Comparison of ENCODE assay signal across 21 cellular contexts in genomic region chr7:101302641-101303101, GRCh38. TPM values are rescaled to one million over a fixed set of nuclear protein-coding genes. Genes with fewer than 3 reads are reported as not detected.
DNase-seq lines count a peak whose midpoint lies in the region; ATAC-seq, FAIRE-seq and TF ChIP-seq lines count a peak whose summit lies in the region.
"Had no signal": no experiment of that assay in that cellular context is flagged by ENCODE, and none has a peak within 500 bp of the region (broad histone marks: within the 10 kb centered on the region; RNA-seq: fewer than 3 reads in every experiment).

No MANE protein-coding gene starts in this region.

- dilution Hi-C loops in IMR-90 (cut with HindIII; ENCODE audit: low sequenced_read_pairs, unreplicated experiment): no loop called here

- no peak overlapping the region for H3K14ac ChIP-seq in IMR-90 (replicated peaks; ENCODE audit: low read depth, low read length)
- H3K14ac ChIP-seq in H1 (ENCODE audit: insufficient read length): no peak overlapping the region

- H3K36me3 ChIP-seq in IMR-90 (ENCODE audit: control insufficient read depth, insufficient read depth, low read length) (no peaks in the 10 kb centered on the region), H1 (ENCODE audit: control insufficient read depth in 2 of 4, insufficient read depth in 4 of 4, low read length in 3 of 4) (peaks cover 4 to 49% (median 17%) of the 10 kb centered on the region in 4 experiments; a peak in 7 of 8 replicates), left lung (no peaks in the 10 kb centered on the region)
- H3K36me3 ChIP-seq: BE2C, prostate gland had no signal

- H2AFZ ChIP-seq in IMR-90 (replicated peaks; ENCODE audit: low read length, poor library complexity) (peak overlapping the region; percentile 72), H1 (ENCODE audit: low read length) (no peak overlapping the region)

- intact Hi-C loops in IMR-90 (cut with micrococcal nuclease): no loop called here
- intact Hi-C loops in left lung (cut with DNase I): no loop called here
- intact Hi-C loops in sciatic nerve (cut with DNase I): no loop called here

- H3K18ac ChIP-seq in IMR-90 (ENCODE audit: low read depth, low read length) (no peak overlapping the region), H1 (ENCODE audit: extremely low read depth, low read length) (peak overlapping the region; percentile 60)

- H3K4me3 Mint-ChIP-seq in stimulated activated naive B cell treated with anti-CD40 and anti-IgM and Interleukin-4, amounts not matched to agents 10 μg/mL and 1 μg/mL and 100 μg/mL, for 72 hours: no peak overlapping the region
- H3K4me3 Mint-ChIP-seq: activated CD8-positive, alpha-beta T cell treated with anti-CD3 and anti-CD28 coated beads for 36 hours; activated T-cell treated with anti-CD3 and anti-CD28 coated beads, Interleukin-2, amount 50 U/mL, for 72 hours; central memory CD8-positive, alpha-beta T cell had no signal

- H2AK9ac ChIP-seq in IMR-90 (replicated peaks; ENCODE audit: low read depth, low read length, poor library complexity): no peak overlapping the region

- TF ChIP-seq EP300 in H1 (IDR thresholded peaks at IDR 0.05; ENCODE audit: borderline replicate concordance in 1 of 2, low read depth in 2 of 2, low read length in 2 of 2): no peak

- H3K27ac ChIP-seq in IMR-90 (ENCODE audit: insufficient read depth, low read length) (no peak overlapping the region), H1 (ENCODE audit: low read depth, low read length) (no peak overlapping the region), left lung (no peak overlapping the region)
- H3K27ac ChIP-seq: prostate gland, spleen, tibial nerve had no signal

- H4K5ac ChIP-seq in IMR-90 (ENCODE audit: low read depth, low read length) (no peak overlapping the region), H1 (ENCODE audit: insufficient read length, low read depth, low read length) (peak overlapping the region; percentile 83)

- H3K4ac ChIP-seq in IMR-90 (ENCODE audit: low read depth, low read length) (no peak overlapping the region), H1 (replicated peaks; ENCODE audit: insufficient read length, low read depth, low read length) (no peak overlapping the region)

- CTCF ChIA-PET in IMR-90 (lab: Yijun Ruan, JAX): no interaction called here
- CTCF ChIA-PET in H1 (lab: Charles Lee; ENCODE audit: partially characterized antibody): interaction anchor here (0.5 to 1.8 kb wide), 3 partner anchors 13 to 138 kb away, joined by 3 to 4 read pairs (median 3); no protein-coding TSS in a partner anchor

- no peak overlapping the region for H2AK5ac ChIP-seq in IMR-90 (ENCODE audit: low read depth, low read length)
- H2AK5ac ChIP-seq in H1 (ENCODE audit: low read depth, low read length): no peak overlapping the region

- POLR2A ChIA-PET in IMR-90 (lab: Charles Lee; ENCODE audit: unreplicated experiment) (no interaction called here), H1 (lab: Charles Lee; ENCODE audit: partially characterized antibody) (interaction anchor here (0.6 to 11.4 kb wide), 17 partner anchors 12 to 85 kb away, joined by 3 to 144 read pairs (median 4); partner anchors contain the start of genes COL26A1, IFT22 and ZNHIT1)

- H4K91ac ChIP-seq in IMR-90 (ENCODE audit: insufficient read depth, low read depth, low read length) (no peak overlapping the region), H1 (replicated peaks; ENCODE audit: insufficient read length, low read length) (no peak overlapping the region)

- H3K79me1 ChIP-seq in IMR-90 (ENCODE audit: low read depth in 1 of 2, low read length in 2 of 2) (no peaks in the 10 kb centered on the region), H1 (ENCODE audit: low read depth, low read length) (peaks cover 2% of the 10 kb centered on the region)

- TF ChIP-seq POLR2A in IMR-90 (IDR thresholded peaks at IDR 0.05; ENCODE audit: low read depth, low read length) (no peak), H1 (IDR thresholded peaks at IDR 0.05; ENCODE audit: control extremely low read depth in 1 of 2, low read depth in 2 of 2, low read length in 2 of 2) (peak in 1 of 2 experiments; percentile 45; a peak in 1 of 3 replicates)

- H3K27ac Mint-ChIP-seq in stimulated activated naive B cell treated with anti-CD40 and anti-IgM and Interleukin-4, amounts not matched to agents 10 μg/mL and 1 μg/mL and 100 μg/mL, for 72 hours: peak overlapping the region; percentile 20
- H3K27ac Mint-ChIP-seq: activated CD8-positive, alpha-beta T cell treated with anti-CD3 and anti-CD28 coated beads for 36 hours; activated T-cell treated with anti-CD3 and anti-CD28 coated beads, Interleukin-2, amount 50 U/mL, for 72 hours had no signal

- 7% methylated on average over 19 of the region's 37 CpGs; no CpG with 5 or more reads in 1 of the 2 experiments for WGBS in IMR-90 (ENCODE audit: extremely low coverage in 2 of 2, insufficient read length in 1 of 2), 2 experiments
- 49% methylated on average over 27 of the region's 37 CpGs; no CpG with 5 or more reads in 1 of the 2 experiments for WGBS in H1 (ENCODE audit: extremely low coverage in 1 of 2, insufficient coverage in 1 of 2, insufficient read length in 1 of 2, insufficient replicate concordance in 2 of 2, low coverage in 1 of 2, low lambda C conversion rate in 2 of 2, missing lambda C conversion rate in 1 of 2), 2 experiments

- H3K9me3 Mint-ChIP-seq in stimulated activated naive B cell treated with anti-CD40 and anti-IgM and Interleukin-4, amounts not matched to agents 10 μg/mL and 1 μg/mL and 100 μg/mL, for 72 hours: peaks cover 10 to 15% of the 10 kb centered on the region in 2 donors

- H3K79me2 ChIP-seq in H1 (ENCODE audit: control insufficient read depth in 1 of 2, insufficient read depth in 2 of 2, low read length in 2 of 2): peaks cover 7 to 72% of the 10 kb centered on the region in 2 experiments

- no TSS peak for BruUV-seq in IMR-90 (replicated peaks; lab: Mats Ljungman, UMichigan)

- H3K4me1 ChIP-seq in IMR-90 (ENCODE audit: control insufficient read depth, insufficient read depth, low read length) (no peaks in the 10 kb centered on the region), H1 (replicated peaks in 1 of 4; ENCODE audit: control insufficient read depth in 3 of 4, insufficient read depth in 4 of 4, low read length in 3 of 4) (peaks cover 0 to 12% (median 4%) of the 10 kb centered on the region in 4 experiments; a peak in 5 of 7 replicates), left lung (peaks cover 0 to 6% of the 10 kb centered on the region in 2 donors)
- H3K4me1 ChIP-seq: BE2C, prostate gland had no signal

- no peak overlapping the region for H2BK15ac ChIP-seq in IMR-90 (ENCODE audit: low read depth, low read length)
- H2BK15ac ChIP-seq in H1 (ENCODE audit: low read length): no peak overlapping the region

- no peak overlapping the region for H2BK12ac ChIP-seq in H1 (ENCODE audit: low read depth, low read length)

- DNase-seq in IMR-90 (no peak), H1 (ENCODE audit: low read depth in 1 of 2, low spot score in 2 of 2) (peak in 1 of 2 experiments; percentile 70), left lung (peak in 1 of 2 donors; percentile 65), sciatic nerve (ENCODE audit: low spot score) (no peak)
- DNase-seq in stimulated activated naive B cell treated with anti-CD40 and anti-IgM and Interleukin-4, amounts not matched to agents 10 μg/mL and 1 μg/mL and 100 μg/mL, for 72 hours: no peak
- DNase-seq: activated CD8-positive, alpha-beta T cell treated with anti-CD3 and anti-CD28 coated beads for 36 hours; activated naive CD8-positive, alpha-beta T cell treated with anti-CD3 and anti-CD28 coated beads, Interleukin-2, amount 10 ng/mL, durations not matched to agents 7 days and 5 days; activated T-cell treated with anti-CD3 and anti-CD28 coated beads, Interleukin-2, amount 50 U/mL, for 72 hours; BE2C; Calu3; GF-D8; mammary epithelial cell; naive thymus-derived CD8-positive, alpha-beta T cell; NK-92 treated with Interleukin-12 subunit alpha and Interleukin-12 subunit beta, amount 100 ng/mL, for 24 hours; spleen had no signal

- in situ Hi-C loops in IMR-90 (cut with MboI; ENCODE audit: low sequenced_read_pairs): no loop called here

- H3K9me3 ChIP-seq in IMR-90 (ENCODE audit: control insufficient read depth, insufficient read depth, low read length) (peaks cover 31% of the 10 kb centered on the region), H1 (ENCODE audit: insufficient read depth in 2 of 2, low read depth in 1 of 2, low read length in 1 of 2) (no peaks in the 10 kb centered on the region; a peak in 1 of 4 replicates), left lung (peaks cover 0 to 11% of the 10 kb centered on the region in 2 donors)
- H3K9me3 ChIP-seq: prostate gland had no signal

- peaks cover 0 to 2% of the 10 kb centered on the region in 2 donors for H3K4me1 Mint-ChIP-seq in stimulated activated naive B cell treated with anti-CD40 and anti-IgM and Interleukin-4, amounts not matched to agents 10 μg/mL and 1 μg/mL and 100 μg/mL, for 72 hours
- H3K4me1 Mint-ChIP-seq: central memory CD8-positive, alpha-beta T cell had no signal

- H3K9me1 ChIP-seq in IMR-90 (ENCODE audit: insufficient read depth, low read length): no peaks in the 10 kb centered on the region

- H3K9ac ChIP-seq in IMR-90 (ENCODE audit: low read depth, low read length) (no peak overlapping the region), H1 (replicated peaks in 1 of 4; ENCODE audit: extremely low read depth in 1 of 4, low read depth in 3 of 4, low read length in 3 of 4) (peak overlapping the region in 2 of 4 experiments; percentile 23 to 25; a peak in 4 of 7 replicates)

- H3K4me3 ChIP-seq in IMR-90 (ENCODE audit: insufficient read depth, low read depth, low read length): no peak overlapping the region
- H3K4me3 ChIP-seq in H1 (ENCODE audit: extremely low read depth in 1 of 4, insufficient read depth in 2 of 4, low read depth in 3 of 4, low read length in 4 of 4): peak overlapping the region; percentile 45 to 97 (median 48); a peak in 7 of 8 replicates
- H3K4me3 ChIP-seq in left lung: no peak overlapping the region
- H3K4me3 ChIP-seq: prostate gland, tibial nerve had no signal

- H3K4me2 ChIP-seq in IMR-90 (ENCODE audit: low read depth, low read length): no peak overlapping the region; the same call in 1 of the 2 replicates
- H3K4me2 ChIP-seq in H1 (ENCODE audit: insufficient read depth in 1 of 2, low read depth in 2 of 2, low read length in 2 of 2): peak overlapping the region; percentile 60 to 95

- peaks cover 44 to 64% of the 10 kb centered on the region in 2 donors for H3K27me3 Mint-ChIP-seq in stimulated activated naive B cell treated with anti-CD40 and anti-IgM and Interleukin-4, amounts not matched to agents 10 μg/mL and 1 μg/mL and 100 μg/mL, for 72 hours

- H2BK5ac ChIP-seq in IMR-90 (ENCODE audit: low read depth, low read length, poor library complexity, severe bottlenecking) (no peak overlapping the region), H1 (ENCODE audit: low read depth, low read length) (peak overlapping the region; percentile 78)

- H3K56ac ChIP-seq in IMR-90 (ENCODE audit: extremely low read depth, insufficient read depth, low read length) (no peak overlapping the region), H1 (replicated peaks; ENCODE audit: insufficient read length, low read depth, low read length) (no peak overlapping the region)

- H3K23ac ChIP-seq in IMR-90 (ENCODE audit: low read depth, low read length): no peak overlapping the region
- no peak overlapping the region for H3K23ac ChIP-seq in H1 (ENCODE audit: insufficient read length)

- H2BK120ac ChIP-seq in IMR-90 (ENCODE audit: low read depth, low read length) (no peak overlapping the region), H1 (replicated peaks; ENCODE audit: low read depth, low read length) (no peak overlapping the region)

- no peak for TF ChIP-seq CTCF in IMR-90 (conservative IDR thresholded peaks at IDR 0.05; ENCODE audit: low read depth, low read length)
- no peak for TF ChIP-seq CTCF in H1 (IDR thresholded peaks at IDR 0.05; ENCODE audit: control extremely low read depth in 1 of 3, insufficient read depth in 1 of 3, low read depth in 1 of 3, low read length in 3 of 3)
- TF ChIP-seq CTCF in left lung (IDR thresholded peaks at IDR 0.05): no peak

- H4K20me1 ChIP-seq in IMR-90 (ENCODE audit: insufficient read depth, low read length): no peaks in the 10 kb centered on the region
- H4K20me1 ChIP-seq in H1 (replicated peaks in 1 of 2; ENCODE audit: control insufficient read depth in 1 of 2, insufficient read depth in 2 of 2, low read length in 2 of 2): peaks cover 0 to 7% of the 10 kb centered on the region in 2 experiments

- ATAC-seq in IMR-90 (ENCODE audit: low read depth) (peak; percentile 42), left lung (peak; percentile 18), sciatic nerve (no peak), GM21526 (IDR thresholded peaks at IDR 0.05; ENCODE audit: low FRiP score, unreplicated experiment) (no peak), GM19397 (IDR thresholded peaks at IDR 0.05; ENCODE audit: unreplicated experiment) (no peak)
- ATAC-seq in stimulated activated naive B cell treated with anti-CD40 and anti-IgM and Interleukin-4, amounts not matched to agents 10 μg/mL and 1 μg/mL and 100 μg/mL, for 72 hours (replicated peaks): no peak
- ATAC-seq: activated CD8-positive, alpha-beta T cell treated with anti-CD3 and anti-CD28 coated beads for 36 hours; activated T-cell treated with anti-CD3 and anti-CD28 coated beads, Interleukin-2, amount 50 U/mL, for 72 hours; naive thymus-derived CD8-positive, alpha-beta T cell had no signal

- H4K8ac ChIP-seq in IMR-90 (ENCODE audit: low read depth in 2 of 2, low read length in 2 of 2) (no peak overlapping the region), H1 (ENCODE audit: extremely low read depth, insufficient read depth, low read length) (peak overlapping the region; percentile 57; the same call in 1 of the 2 replicates)

- H3K27me3 ChIP-seq in IMR-90 (ENCODE audit: control insufficient read depth, insufficient read depth, low read length) (peaks cover 61% of the 10 kb centered on the region), H1 (replicated peaks in 1 of 4; ENCODE audit: control insufficient read depth in 3 of 4, extremely low read depth in 1 of 4, insufficient read depth in 3 of 4, low read length in 3 of 4) (no peaks in the 10 kb centered on the region), left lung (peaks cover 61 to 100% of the 10 kb centered on the region in 2 donors)

- peaks cover 4 to 23% of the 10 kb centered on the region in 2 donors for H3K36me3 Mint-ChIP-seq in stimulated activated naive B cell treated with anti-CD40 and anti-IgM and Interleukin-4, amounts not matched to agents 10 μg/mL and 1 μg/mL and 100 μg/mL, for 72 hours

- no peak overlapping the region for H2BK20ac ChIP-seq in IMR-90 (ENCODE audit: low read depth, low read length)
- no peak overlapping the region for H2BK20ac ChIP-seq in H1 (ENCODE audit: low read length)

- no peak for FAIRE-seq in H1 (lab: Jason Lieb, UNC)
- FAIRE-seq: GM12891 had no signal

- peaks cover 9% of the 10 kb centered on the region; the same call in 1 of the 2 replicates for H3K23me2 ChIP-seq in H1 (ENCODE audit: low read depth, low read length)

- TF ChIP-seq RAD21 in IMR-90 (IDR thresholded peaks at IDR 0.05; ENCODE audit: low read length): no peak
- no peak for TF ChIP-seq RAD21 in H1 (IDR thresholded peaks at IDR 0.05 in 1 of 2, conservative IDR thresholded peaks at IDR 0.05 in 1 of 2; ENCODE audit: low read depth in 2 of 2, low read length in 2 of 2)

RNA-seq across cellular contexts. Expression of gene IFT22, which starts 18.9 kb away (rescaled TPM):
- total RNA-seq in IMR-90 (2012; rRNA removed) (23.1 and 34.1 TPM in 2 replicates), left lung (10 to 100 TPM; 18.8 to 27.4 TPM), sciatic nerve (18.8 TPM)
- polyA plus RNA-seq in IMR-90 (2012; rRNA removed) (27.3 and 29.3 TPM in 2 replicates), H1 (2011; rRNA removed) (12.5 and 18.9 TPM in 2 replicates)
- polyA plus RNA-seq in IMR-90 (2012; cell fraction: cytosol; rRNA removed): 18.4 and 27.6 TPM in 2 replicates
- polyA plus RNA-seq in IMR-90 (2012; cell fraction: nucleus; rRNA removed; ENCODE audit: low replicate concordance): 3.7 and 10.1 TPM in 2 replicates
- 17.7 and 17.8 TPM in 2 replicates for total RNA-seq in H1 (2021; fragmentation: NEBNext Ultra II Directional; extraction: Animal tissue kit (Norgen Biotek cat#: 25700))
- 18.8 TPM for polyA plus RNA-seq in H1 (2011; cell fraction: cytosol; rRNA removed)
- 12.3 TPM for polyA plus RNA-seq in H1 (2011; cell fraction: nucleus; rRNA removed)
- polyA plus RNA-seq in H1 (2012, experiment 1 of 2): 25.7 to 34.5 TPM (median 29.0 TPM) in 4 replicates
- polyA plus RNA-seq in H1 (2012, experiment 2 of 2): 25.3 TPM
- polyA plus RNA-seq in H1 (2013, experiment 1 of 2): 17.7 TPM
- polyA plus RNA-seq in H1 (2013, experiment 2 of 2): 17.7 TPM
- polyA minus RNA-seq in H1 (2011; rRNA and poly(A)+ RNA removed): 22.1 and 25.8 TPM in 2 replicates
- 11.2 TPM for polyA minus RNA-seq in H1 (2011; cell fraction: cytosol; rRNA and poly(A)+ RNA removed)
- polyA minus RNA-seq in H1 (2011; cell fraction: nucleus; rRNA and poly(A)+ RNA removed): 12.3 TPM

RNA-seq across cellular contexts. Expression of gene FIS1, which starts 57.8 kb away (rescaled TPM):
- total RNA-seq in IMR-90 (2012; rRNA removed): 241 and 293 TPM in 2 replicates
- 470 and 489 TPM in 2 replicates for polyA plus RNA-seq in IMR-90 (2012; rRNA removed)
- 544 and 563 TPM in 2 replicates for polyA plus RNA-seq in IMR-90 (2012; cell fraction: cytosol; rRNA removed)
- polyA plus RNA-seq in IMR-90 (2012; cell fraction: nucleus; rRNA removed; ENCODE audit: low replicate concordance): 172 and 183 TPM in 2 replicates
- 122 and 128 TPM in 2 replicates for total RNA-seq in H1 (2021; fragmentation: NEBNext Ultra II Directional; extraction: Animal tissue kit (Norgen Biotek cat#: 25700))
- polyA plus RNA-seq in H1 (2011; rRNA removed): 195 and 246 TPM in 2 replicates
- 294 TPM for polyA plus RNA-seq in H1 (2011; cell fraction: cytosol; rRNA removed)
- 158 TPM for polyA plus RNA-seq in H1 (2011; cell fraction: nucleus; rRNA removed)
- polyA plus RNA-seq in H1 (2012, experiment 1 of 2): 116 to 183 TPM (median 179 TPM) in 4 replicates
- 229 TPM for polyA plus RNA-seq in H1 (2012, experiment 2 of 2)
- polyA plus RNA-seq in H1 (2013, experiment 1 of 2): 101 TPM
- 103 TPM for polyA plus RNA-seq in H1 (2013, experiment 2 of 2)
- polyA minus RNA-seq in H1 (2011; rRNA and poly(A)+ RNA removed): 58.6 and 63.0 TPM in 2 replicates
- polyA minus RNA-seq in H1 (2011; cell fraction: cytosol; rRNA and poly(A)+ RNA removed): 42.5 TPM
- 30.6 TPM for polyA minus RNA-seq in H1 (2011; cell fraction: nucleus; rRNA and poly(A)+ RNA removed)
- 100 to 1,000 TPM; 144 to 148 TPM for total RNA-seq in left lung
- total RNA-seq in sciatic nerve: 231 TPM

Comparison
In these comparisons a context has a peak if more than half of its experiments do, and no peak if none do; other contexts are left out.
1. ATAC-seq: peak in IMR-90 (single experiment) and left lung (single experiment); none in stimulated activated naive B cell treated with anti-CD40 and anti-IgM and Interleukin-4, amounts not matched to agents 10 μg/mL and 1 μg/mL and 100 μg/mL, for 72 hours (0 of 2), sciatic nerve (single experiment), GM21526 (single experiment) and GM19397 (single experiment).
2. H3K4me3 ChIP-seq: peak in H1 (4 of 4); none in IMR-90 (single experiment) and left lung (0 of 2).